Comparison of ENCODE assay signal across 8 cellular contexts in genomic region chr16:11781773-11782172, GRCh38. TPM values are rescaled to one million over a fixed set of nuclear protein-coding genes. Genes with fewer than 3 reads are reported as not detected.
A peak's percentile ranks its signal among the peaks of the same experiment; 100 is the strongest.
DNase-seq lines count a peak whose midpoint lies in the region; ATAC-seq and TF ChIP-seq lines count a peak whose summit lies in the region.

No MANE protein-coding gene starts in this region.

- H3K79me2 ChIP-seq in mesendoderm (ENCODE audit: control insufficient read depth, insufficient read depth, low read length), result peaks cover 18% of the 10 kb centered on the region

- peaks cover 10% of the 10 kb centered on the region for H3K79me1 ChIP-seq in mesendoderm (ENCODE audit: low read length)

- H2BK15ac ChIP-seq in mesendoderm (replicated peaks; ENCODE audit: low read depth), result no peak overlapping the region

- no peaks in the 10 kb centered on the region for H3K27me3 Mint-ChIP-seq in activated CD8-positive, alpha-beta memory T cell treated with anti-CD3 and anti-CD28 coated beads, Interleukin-2, amount 10 ng/mL, durations not matched to agents 7 days and 5 days
- H3K27me3 Mint-ChIP-seq in T-cell, result no peaks in the 10 kb centered on the region

- ATAC-seq in activated CD8-positive, alpha-beta memory T cell treated with anti-CD3 and anti-CD28 coated beads, Interleukin-2, amount 10 ng/mL, durations not matched to agents 7 days and 5 days, result no peak
- ATAC-seq in T-cell (replicated peaks in 1 of 4) (no peak), heart right ventricle (peak in 3 of 8 donors; percentile 5 to 32 (median 14)), GM18907 (IDR thresholded peaks at IDR 0.05; ENCODE audit: unreplicated experiment) (no peak)

- POLR2A ChIA-PET in T-cell (lab: Charles Lee), result interaction anchor here (0.6 to 0.9 kb wide), 3 partner anchors 11 to 102 kb away, joined by 4 to 12 read pairs (median 5); no protein-coding TSS in a partner anchor

- H3K36me3 Mint-ChIP-seq in activated CD8-positive, alpha-beta memory T cell treated with anti-CD3 and anti-CD28 coated beads, Interleukin-2, amount 10 ng/mL, durations not matched to agents 7 days and 5 days, result peaks cover 25% of the 10 kb centered on the region
- peaks cover 10% of the 10 kb centered on the region for H3K36me3 Mint-ChIP-seq in T-cell

- H3K9me3 Mint-ChIP-seq in activated CD8-positive, alpha-beta memory T cell treated with anti-CD3 and anti-CD28 coated beads, Interleukin-2, amount 10 ng/mL, durations not matched to agents 7 days and 5 days (ENCODE audit: low read depth), result no peaks in the 10 kb centered on the region
- no peaks in the 10 kb centered on the region for H3K9me3 Mint-ChIP-seq in T-cell

- H3K9me3 ChIP-seq in heart right ventricle (no peaks in the 10 kb centered on the region), skeletal muscle tissue (ENCODE audit: control insufficient read depth in 3 of 3, low read length in 3 of 3) (no peaks in the 10 kb centered on the region)

- no peak overlapping the region for H4K5ac ChIP-seq in mesendoderm (ENCODE audit: low read length)

- H2BK120ac ChIP-seq in mesendoderm (ENCODE audit: low read depth, low read length), result no peak overlapping the region

- H3K4me2 ChIP-seq in mesendoderm (ENCODE audit: low read length), result no peak overlapping the region

- peaks cover 0 to 46% (median 18%) of the 10 kb centered on the region in 9 donors for H3K36me3 ChIP-seq in heart right ventricle
- H3K36me3 ChIP-seq in skeletal muscle tissue (ENCODE audit: control insufficient read depth in 3 of 3, insufficient read depth in 3 of 3, low read length in 3 of 3), result peaks cover 7 to 16% (median 7%) of the 10 kb centered on the region in 3 donors
- no peaks in the 10 kb centered on the region for H3K36me3 ChIP-seq in mesendoderm (ENCODE audit: control insufficient read depth, insufficient read depth, low read length)

- H3K23ac ChIP-seq in mesendoderm (ENCODE audit: low read length), result no peak overlapping the region

- H3K4me3 Mint-ChIP-seq in activated CD8-positive, alpha-beta memory T cell treated with anti-CD3 and anti-CD28 coated beads, Interleukin-2, amount 10 ng/mL, durations not matched to agents 7 days and 5 days, result peak overlapping the region; percentile 26
- H3K4me3 Mint-ChIP-seq in T-cell, result peak overlapping the region; percentile 3 to 45 (median 30)

- H3K56ac ChIP-seq in mesendoderm (ENCODE audit: low read length), result no peak overlapping the region

- H3K27ac Mint-ChIP-seq in activated CD8-positive, alpha-beta memory T cell treated with anti-CD3 and anti-CD28 coated beads, Interleukin-2, amount 10 ng/mL, durations not matched to agents 7 days and 5 days, result peak overlapping the region; percentile 90
- peak overlapping the region; percentile 95 to 97 for H3K27ac Mint-ChIP-seq in T-cell

- peaks cover 50% of the 10 kb centered on the region for H3K4me1 Mint-ChIP-seq in activated CD8-positive, alpha-beta memory T cell treated with anti-CD3 and anti-CD28 coated beads, Interleukin-2, amount 10 ng/mL, durations not matched to agents 7 days and 5 days
- peaks cover 49 to 56% (median 55%) of the 10 kb centered on the region in 3 donors for H3K4me1 Mint-ChIP-seq in T-cell

- H3K9ac ChIP-seq in skeletal muscle tissue (ENCODE audit: low read depth in 1 of 3, low read length in 3 of 3) (no peak overlapping the region), mesendoderm (ENCODE audit: low read length) (no peak overlapping the region)

- no peak overlapping the region for H2BK5ac ChIP-seq in mesendoderm (ENCODE audit: low read length)

- peak overlapping the region in 9 of 10 donors; percentile 50 to 91 (median 81) for H3K27ac ChIP-seq in heart right ventricle
- H3K27ac ChIP-seq in skeletal muscle tissue (ENCODE audit: low read depth, low read length), result peak overlapping the region; percentile 80
- H3K27ac ChIP-seq in mesendoderm (ENCODE audit: low read depth, low read length), result no peak overlapping the region

- WGBS in heart right ventricle, 2 donors, result 48 to 57% methylated on average over 5 of the region's 5 CpGs
- WGBS in mesendoderm (ENCODE audit: extremely low coverage, insufficient coverage, low lambda C conversion rate), result no CpG with 5 or more reads among the region's 5 CpGs

- H2AK5ac ChIP-seq in mesendoderm (ENCODE audit: low read length), result no peak overlapping the region

- TF ChIP-seq CTCF in heart right ventricle (IDR thresholded peaks at IDR 0.05), result no peak

- H3K4me1 ChIP-seq in heart right ventricle (peaks cover 13 to 58% (median 44%) of the 10 kb centered on the region in 9 donors), skeletal muscle tissue (ENCODE audit: control insufficient read depth in 3 of 3, insufficient read depth in 3 of 3, low read length in 3 of 3) (peaks cover 22 to 27% (median 23%) of the 10 kb centered on the region in 3 donors), mesendoderm (ENCODE audit: control insufficient read depth, low read depth, low read length) (peaks cover 2% of the 10 kb centered on the region)

- intact Hi-C loops in heart right ventricle (cut with DNase I), result no loop called here

- H4K8ac ChIP-seq in mesendoderm (ENCODE audit: low read depth, low read length), result no peak overlapping the region

- no peak overlapping the region for H3K4ac ChIP-seq in mesendoderm (ENCODE audit: low read depth, low read length)

- no peak for DNase-seq in activated CD8-positive, alpha-beta memory T cell treated with anti-CD3 and anti-CD28 coated beads, Interleukin-2, amount 10 ng/mL, durations not matched to agents 7 days and 5 days
- no peak for DNase-seq in activated CD8-positive, alpha-beta memory T cell treated with anti-CD3 and anti-CD28 coated beads, Interleukin-2, amount 50 U/mL, for 48 hours
- DNase-seq in T-cell (no peak), heart right ventricle (no peak), GM03348 (ENCODE audit: low spot score) (no peak), mesendoderm (no peak)

- H3K27me3 ChIP-seq in heart right ventricle (no peaks in the 10 kb centered on the region), skeletal muscle tissue (ENCODE audit: control insufficient read depth in 3 of 3, insufficient read depth in 3 of 3, low read length in 3 of 3) (no peaks in the 10 kb centered on the region), mesendoderm (ENCODE audit: insufficient read depth, low read length, poor library complexity) (no peaks in the 10 kb centered on the region)

- CTCF ChIA-PET in activated CD8-positive, alpha-beta memory T cell treated with anti-CD3 and anti-CD28 coated beads, Interleukin-2, amount 10 ng/mL, durations not matched to agents 7 days and 5 days (lab: Charles Lee), result interaction anchor here (1.4 to 8.1 kb wide), 3 partner anchors 10 to 66 kb away, joined by 4 to 58 read pairs (median 5); partner anchors contain the start of gene ZC3H7A
- CTCF ChIA-PET in T-cell (lab: Charles Lee), result interaction anchor here in 1 of 2 donors (3.6 kb wide), 1 partner anchor 16 kb away, joined by 19 read pairs; the partner anchor contains the start of gene ZC3H7A

- H3K4me3 ChIP-seq in heart right ventricle (peak overlapping the region in 1 of 10 donors; percentile 37), skeletal muscle tissue (ENCODE audit: low read length in 3 of 3) (no peak overlapping the region), mesendoderm (ENCODE audit: low read length) (no peak overlapping the region)

- H3K18ac ChIP-seq in mesendoderm (ENCODE audit: low read length), result no peak overlapping the region

RNA-seq across cellular contexts. Expression of gene ZC3H7A, which starts 15.3 kb away (rescaled TPM):
- 10 to 100 TPM; 70.7 to 85.9 TPM for total RNA-seq in activated CD8-positive, alpha-beta memory T cell treated with anti-CD3 and anti-CD28 coated beads, Interleukin-2, amount 10 ng/mL, durations not matched to agents 7 days and 5 days
- total RNA-seq in T-cell, result 100 to 1,000 TPM in 1 of 5 donors, 10 to 100 TPM in 4; 57.6 to 115 (median 68.2) TPM
- 10 to 100 TPM; 26.8 to 36.1 (median 30.6) TPM for total RNA-seq in heart right ventricle
- 10 to 100 TPM; 15.2 to 22.8 TPM for polyA plus RNA-seq in heart right ventricle
- 33.9 TPM for total RNA-seq in skeletal muscle tissue
- polyA plus RNA-seq in mesendoderm (2013, experiment 1 of 2), result 37.5 TPM
- polyA plus RNA-seq in mesendoderm (2013, experiment 2 of 2), result 36.2 TPM

RNA-seq across cellular contexts. Expression of gene TXNDC11, which starts 39.1 kb away (rescaled TPM):
- 10 to 100 TPM; 41.3 to 47.2 TPM for total RNA-seq in activated CD8-positive, alpha-beta memory T cell treated with anti-CD3 and anti-CD28 coated beads, Interleukin-2, amount 10 ng/mL, durations not matched to agents 7 days and 5 days
- total RNA-seq in T-cell (10 to 100 TPM; 44.0 to 76.3 (median 54.0) TPM), heart right ventricle (10 to 100 TPM; 16.8 to 29.3 (median 23.9) TPM), skeletal muscle tissue (14.1 TPM)
- polyA plus RNA-seq in heart right ventricle, result 10 to 100 TPM; 30.0 to 46.7 TPM
- 12.0 TPM for polyA plus RNA-seq in mesendoderm (2013, experiment 1 of 2)
- 13.0 TPM for polyA plus RNA-seq in mesendoderm (2013, experiment 2 of 2)
